Comparison of ENCODE assay signal across 9 cellular contexts in the genomic region with DNA sequence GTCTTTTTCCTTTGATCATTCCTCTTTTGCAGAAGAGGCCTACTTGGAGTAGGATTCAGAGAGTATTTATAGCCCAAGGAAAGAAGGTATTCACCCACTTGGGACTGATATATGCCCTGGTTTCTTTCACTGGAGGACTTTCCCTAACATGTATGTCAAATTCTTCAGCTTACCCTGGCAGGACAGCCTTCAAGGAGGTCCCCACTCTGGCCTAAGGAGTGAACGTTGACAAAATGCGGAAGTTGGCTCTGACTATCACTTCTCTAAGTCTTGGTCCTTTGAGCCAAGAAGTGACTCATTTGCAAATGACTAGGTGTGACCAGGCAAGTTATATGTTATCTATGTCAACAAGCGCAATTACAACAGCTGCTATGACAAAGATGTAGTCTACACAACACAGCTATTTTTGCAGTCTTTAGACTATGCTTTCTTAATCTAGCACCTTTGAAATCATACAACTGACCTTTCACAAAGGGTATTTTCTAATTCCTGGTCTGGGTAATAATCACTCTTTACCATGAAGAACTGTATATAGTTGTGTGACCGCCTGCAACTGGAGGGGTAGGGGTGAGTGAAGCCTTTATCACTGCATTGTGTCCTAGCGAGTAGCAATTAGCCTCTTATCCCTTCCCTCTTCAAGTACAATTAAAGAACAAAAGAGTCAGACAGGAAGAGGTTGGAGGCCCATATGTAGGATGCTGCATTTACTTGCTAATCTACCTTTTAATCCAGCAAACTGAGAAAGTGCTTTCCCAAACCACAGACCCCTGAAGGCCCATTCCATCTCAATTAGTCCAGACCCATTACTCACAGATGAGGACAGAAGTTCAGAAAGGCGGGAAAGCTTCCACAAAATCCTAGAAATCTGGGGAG. TPM values are rescaled to one million over a fixed set of nuclear protein-coding genes. Genes with fewer than 3 reads are reported as not detected.
DNase-seq lines count a peak whose midpoint lies in the region; ATAC-seq, FAIRE-seq and TF ChIP-seq lines count a peak whose summit lies in the region.
"Had no signal": no experiment of that assay in that cellular context is flagged by ENCODE, and none has a peak within 500 bp of the region (broad histone marks: within the 10 kb centered on the region; RNA-seq: fewer than 3 reads in every experiment).

No MANE protein-coding gene starts in this region.

- no peak overlapping the region for H3K4me2 ChIP-seq in smooth muscle cell

- no peak for DNase-seq in activated CD4-positive, CD25-positive, alpha-beta regulatory T cell treated with anti-CD3 and anti-CD28 coated beads, Interleukin-2, amount 50 U/mL, for 72 hours
- peak; percentile 84 for DNase-seq in NCI-H146 treated with DMSO at 0.1 percent for 48 hours (lab: John Stamatoyannopoulos, UW; ENCODE audit: unreplicated experiment)
- no peak for DNase-seq in smooth muscle cell (lab: John Stamatoyannopoulos, UW; ENCODE audit: unreplicated experiment)
- DNase-seq in chondrocyte (ENCODE audit: low spot score) = no peak
- no peak for DNase-seq in kidney glomerular epithelial cell (lab: John Stamatoyannopoulos, UW)

- H3K4me3 Mint-ChIP-seq in chondrocyte (ENCODE audit: unreplicated experiment) = no peak overlapping the region

- peaks cover 35% of the 10 kb centered on the region for H3K4me1 ChIP-seq in smooth muscle cell (ENCODE audit: low read depth)

- WGBS in smooth muscle cell (ENCODE audit: low lambda C conversion rate) = 39% methylated on average over 6 of the region's 6 CpGs

- FAIRE-seq in colon (lab: Jason Lieb, UNC) = peak; percentile 88

- H3K27me3 Mint-ChIP-seq in chondrocyte (ENCODE audit: low read depth) = no peaks in the 10 kb centered on the region

- H3K79me2 ChIP-seq in smooth muscle cell (ENCODE audit: low read depth) = no peaks in the 10 kb centered on the region

- H3K27me3 ChIP-seq in smooth muscle cell (ENCODE audit: low read depth) = no peaks in the 10 kb centered on the region

- H3K9ac ChIP-seq in smooth muscle cell (ENCODE audit: low read depth) = no peak overlapping the region

- no peaks in the 10 kb centered on the region for H3K36me3 ChIP-seq in smooth muscle cell (ENCODE audit: low read depth)

- H3K4me3 ChIP-seq in smooth muscle cell = no peak overlapping the region

- no peaks in the 10 kb centered on the region for H3K9me3 Mint-ChIP-seq in chondrocyte (ENCODE audit: low read depth)

- H3K27ac ChIP-seq in smooth muscle cell (ENCODE audit: low read depth) = peak overlapping the region; percentile 36

- no peaks in the 10 kb centered on the region for H3K9me3 ChIP-seq in smooth muscle cell (replicated peaks; ENCODE audit: low read depth)

- TF ChIP-seq CTCF in smooth muscle cell (IDR thresholded peaks at IDR 0.05; ENCODE audit: borderline replicate concordance, insufficient read depth, poor library complexity, severe bottlenecking) (no peak), chondrocyte (IDR thresholded peaks at IDR 0.05) (no peak)

- H3F3A ChIP-seq in smooth muscle cell (ENCODE audit: low read depth) = no peaks in the 10 kb centered on the region

- H2AFZ ChIP-seq in smooth muscle cell (ENCODE audit: low read depth) = no peak overlapping the region

- ATAC-seq in activated CD4-positive, CD25-positive, alpha-beta regulatory T cell treated with anti-CD3 and anti-CD28 coated beads, Interleukin-2, amount 50 U/mL, for 24 hours = peak; percentile 47 to 52
- peak; percentile 98 for ATAC-seq in HG02884 (IDR thresholded peaks at IDR 0.05; ENCODE audit: unreplicated experiment)

- H4K20me1 ChIP-seq in smooth muscle cell (ENCODE audit: low read depth) = no peaks in the 10 kb centered on the region

- H3K4me1 Mint-ChIP-seq in chondrocyte (ENCODE audit: low read depth) = peaks cover 15% of the 10 kb centered on the region

- no peak overlapping the region for H3K27ac Mint-ChIP-seq in chondrocyte (ENCODE audit: unreplicated experiment)

- no peaks in the 10 kb centered on the region for H3K36me3 Mint-ChIP-seq in chondrocyte (ENCODE audit: low read depth)

RNA-seq across cellular contexts. Expression of a gene that starts 50.1 kb away (rescaled TPM):
- total RNA-seq in smooth muscle cell (7.5 and 13.7 TPM in 2 replicates), chondrocyte (2.3 to 5.6 TPM (median 2.5 TPM) in 3 replicates)
- 1.5 and 3.0 TPM in 2 replicates for polyA plus RNA-seq in smooth muscle cell
- polyA plus RNA-seq: AG04450 had no signal
